20 cellular contexts compared by ENCODE assay signal in the genomic region with DNA sequence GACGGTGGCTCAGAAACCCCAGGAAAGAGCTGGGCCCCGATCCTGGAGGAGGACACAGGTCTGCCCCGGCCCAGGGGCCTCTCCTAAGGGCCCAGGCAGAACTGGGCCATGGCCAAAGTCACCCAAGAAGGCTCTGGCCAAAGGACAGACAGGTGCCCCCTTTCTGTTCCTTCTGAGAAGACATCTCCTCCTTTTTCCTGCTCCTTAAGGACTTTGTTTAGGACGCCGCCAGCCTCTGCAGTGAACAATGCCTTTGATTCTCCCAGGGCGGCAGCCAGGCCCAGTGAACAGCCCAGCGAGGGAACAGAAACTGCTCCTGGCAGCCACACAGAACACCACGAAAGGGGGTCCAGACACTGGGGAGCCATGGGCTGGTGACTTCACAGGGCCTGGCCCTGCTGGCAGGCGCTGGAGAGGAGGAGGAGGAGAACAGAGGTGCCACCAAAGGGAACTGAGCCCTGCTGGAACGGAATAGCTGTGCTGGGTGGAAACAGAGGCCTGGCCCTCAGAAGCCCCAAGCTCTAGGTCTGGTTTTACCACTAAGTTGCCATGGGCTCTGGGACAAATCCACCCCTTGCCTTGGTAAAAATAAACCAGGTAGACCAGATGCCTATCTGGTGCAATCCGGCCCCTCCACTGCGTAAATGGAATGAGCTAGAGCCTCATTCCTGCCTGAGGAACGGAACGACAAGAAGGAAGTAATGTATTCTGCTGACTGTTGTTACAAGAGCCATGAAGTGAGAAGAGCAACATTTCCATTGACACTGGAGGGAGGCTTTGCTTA.
A peak's percentile ranks its signal among the peaks of the same experiment; 100 is the strongest.
DNase-seq lines count a peak whose midpoint lies in the region; ATAC-seq and TF ChIP-seq lines count a peak whose summit lies in the region.
"Had no signal": no experiment of that assay in that cellular context is flagged by ENCODE, and none has a peak within 500 bp of the region (broad histone marks: within the 10 kb centered on the region; RNA-seq: fewer than 3 reads in every experiment).

No MANE protein-coding gene starts in this region.

- H3K9me2 ChIP-seq in GM23248 (ENCODE audit: insufficient read depth): no peaks in the 10 kb centered on the region

- peak overlapping the region; percentile 78 for H2BK5ac ChIP-seq in trophoblast cell (ENCODE audit: low read depth, low read length, poor library complexity)

- peaks cover 35% of the 10 kb centered on the region for H3K79me1 ChIP-seq in trophoblast cell (ENCODE audit: low read length)

- H3K79me2 ChIP-seq in trophoblast cell (ENCODE audit: control insufficient read depth, insufficient read depth, low read length, poor library complexity) (peaks cover 4% of the 10 kb centered on the region), GM23248 (ENCODE audit: insufficient read depth) (no peaks in the 10 kb centered on the region)

- H3K18ac ChIP-seq in trophoblast cell (ENCODE audit: low read length): peak overlapping the region; percentile 71

- H3K4me2 ChIP-seq in trophoblast cell (ENCODE audit: low read length) (no peak overlapping the region), GM23248 (ENCODE audit: unreplicated experiment) (no peak overlapping the region)
- H3K4me2 ChIP-seq: neural progenitor cell had no signal

- H3K14ac ChIP-seq in trophoblast cell (ENCODE audit: low read length): peak overlapping the region; percentile 74

- no peak for ATAC-seq in heart left ventricle
- ATAC-seq in HG02884 (IDR thresholded peaks at IDR 0.05; ENCODE audit: unreplicated experiment): no peak
- ATAC-seq: left ventricle myocardium superior had no signal

- no peak overlapping the region for H3K9ac ChIP-seq in trophoblast cell (ENCODE audit: low read length)
- H3K9ac ChIP-seq in GM23248: no peak overlapping the region
- H3K9ac ChIP-seq: neural progenitor cell had no signal

- H4K8ac ChIP-seq in trophoblast cell (ENCODE audit: low read depth, low read length): peak overlapping the region; percentile 32

- WGBS in heart left ventricle, 4 donors: 79 to 86% (median 85%) methylated on average over 13 to 14 of the region's 14 CpGs
- WGBS in trophoblast cell (ENCODE audit: extremely low coverage, insufficient coverage, insufficient read length): no CpG with 5 or more reads among the region's 14 CpGs
- WGBS in GM23248 (ENCODE audit: low coverage in 1 of 2, low lambda C conversion rate in 2 of 2, missing lambda C conversion rate in 2 of 2), 2 experiments: 91 to 92% methylated on average over 13 to 14 of the region's 14 CpGs

- DNase-seq in left ventricle myocardium inferior: no peak
- DNase-seq in heart left ventricle: no peak
- peak; percentile 49 for DNase-seq in hippocampal formation (lab: John Stamatoyannopoulos, UW)
- peak; percentile 95 to 98 for DNase-seq in trophoblast cell
- DNase-seq in vagina (ENCODE audit: extremely low spot score in 2 of 2): no peak
- DNase-seq in GM23248: no peak
- no peak for DNase-seq in NCI-H2081 treated with DMSO at 0.1 percent for 48 hours (lab: John Stamatoyannopoulos, UW)
- DNase-seq: activated T-cell treated with anti-CD3 and anti-CD28 coated beads, Interleukin-2, amount 50 U/mL, for 48 hours; adrenal gland; CD8-positive, alpha-beta memory T cell; cortex of kidney; HFFc6; left ventricle myocardium superior; NCI-H1694 treated with DMSO at 0.1 percent for 48 hours; NCI-H510A; stimulated activated naive CD4-positive, alpha-beta T cell treated with Interleukin-2 at 50 U/mL for 16 hours had no signal

- H3K4me3 ChIP-seq in left ventricle myocardium inferior (no peak overlapping the region), heart left ventricle (no peak overlapping the region), trophoblast cell (ENCODE audit: low read depth, low read length) (no peak overlapping the region), vagina (no peak overlapping the region), GM23248 (no peak overlapping the region)
- H3K4me3 ChIP-seq: adrenal gland, esophagus muscularis mucosa, neural progenitor cell, skin epidermis had no signal

- no peak overlapping the region for H3K23ac ChIP-seq in trophoblast cell (ENCODE audit: low read length)

- peak overlapping the region; percentile 1 for H3K4ac ChIP-seq in trophoblast cell (ENCODE audit: low read depth, low read length)

- no peaks in the 10 kb centered on the region for H3K27me3 ChIP-seq in left ventricle myocardium inferior (ENCODE audit: low read depth)
- H3K27me3 ChIP-seq in heart left ventricle: no peaks in the 10 kb centered on the region
- H3K27me3 ChIP-seq in trophoblast cell (ENCODE audit: insufficient read depth, low read length): no peaks in the 10 kb centered on the region
- H3K27me3 ChIP-seq in vagina: no peaks in the 10 kb centered on the region
- no peaks in the 10 kb centered on the region for H3K27me3 ChIP-seq in GM23248 (replicated peaks; ENCODE audit: insufficient read depth)
- H3K27me3 ChIP-seq: adrenal gland, esophagus muscularis mucosa, neural progenitor cell had no signal

- H2AFZ ChIP-seq in trophoblast cell (ENCODE audit: insufficient read depth, low read length, poor library complexity) (no peak overlapping the region), GM23248 (no peak overlapping the region)
- H2AFZ ChIP-seq: neural progenitor cell had no signal

- H4K91ac ChIP-seq in trophoblast cell (ENCODE audit: low read depth, low read length): peak overlapping the region; percentile 91

- peak overlapping the region; percentile 58 for H2BK12ac ChIP-seq in trophoblast cell (ENCODE audit: low read length)

- intact Hi-C loops in left ventricle myocardium inferior (cut with micrococcal nuclease): no loop called here
- intact Hi-C loops in heart left ventricle (cut with DNase I): no loop called here
- intact Hi-C loops in vagina (cut with DNase I): loop anchor here (5.0 kb wide), 1 partner anchor 46 kb away; no protein-coding TSS in a partner anchor

- H3K27ac ChIP-seq in left ventricle myocardium inferior (replicated peaks) (peak overlapping the region; percentile 36), heart left ventricle (peak overlapping the region in 3 of 12 donors; percentile 13 to 29 (median 22)), trophoblast cell (ENCODE audit: low read depth, low read length) (peak overlapping the region; percentile 66), vagina (peak overlapping the region; percentile 77), GM23248 (no peak overlapping the region)
- H3K27ac ChIP-seq: adrenal gland, neural progenitor cell had no signal

- TF ChIP-seq POLR2A in heart left ventricle (IDR thresholded peaks at IDR 0.05): no peak
- no peak for TF ChIP-seq POLR2A in vagina (IDR thresholded peaks at IDR 0.05)

- in situ Hi-C loops in GM23248 (cut with MboI): no loop called here

- peak overlapping the region; percentile 90 for H2BK120ac ChIP-seq in trophoblast cell (ENCODE audit: insufficient read depth, low read length, poor library complexity)

- peak overlapping the region; percentile 16 for H2AK5ac ChIP-seq in trophoblast cell (ENCODE audit: low read length)

- peaks cover 15% of the 10 kb centered on the region for H3F3A ChIP-seq in GM23248 (ENCODE audit: insufficient read depth)

- H3K4me1 ChIP-seq in left ventricle myocardium inferior (peaks cover 61% of the 10 kb centered on the region), heart left ventricle (peaks cover 0 to 52% (median 25%) of the 10 kb centered on the region in 12 donors), trophoblast cell (ENCODE audit: control insufficient read depth in 1 of 2, insufficient read depth in 2 of 2, low read length in 2 of 2) (peaks cover 36% of the 10 kb centered on the region in 2 experiments), vagina (peaks cover 58% of the 10 kb centered on the region), GM23248 (ENCODE audit: insufficient read depth) (peaks cover 23% of the 10 kb centered on the region)
- H3K4me1 ChIP-seq: neural progenitor cell had no signal

- H3K9me3 ChIP-seq in left ventricle myocardium inferior (replicated peaks) (no peaks in the 10 kb centered on the region), heart left ventricle (no peaks in the 10 kb centered on the region), trophoblast cell (ENCODE audit: insufficient read depth, low read depth, low read length) (no peaks in the 10 kb centered on the region), vagina (no peaks in the 10 kb centered on the region), GM23248 (ENCODE audit: low read depth) (no peaks in the 10 kb centered on the region)
- H3K9me3 ChIP-seq: adrenal gland, esophagus muscularis mucosa had no signal

- no peak for TF ChIP-seq CTCF in left ventricle myocardium inferior (IDR thresholded peaks at IDR 0.05; ENCODE audit: borderline replicate concordance)
- TF ChIP-seq CTCF in heart left ventricle (IDR thresholded peaks at IDR 0.05): no peak
- TF ChIP-seq CTCF in vagina (IDR thresholded peaks at IDR 0.05): no peak

- no peaks in the 10 kb centered on the region for H4K20me1 ChIP-seq in GM23248 (ENCODE audit: insufficient read depth)

- H4K12ac ChIP-seq in trophoblast cell (ENCODE audit: low read depth, low read length): no peak overlapping the region

- H3K36me3 ChIP-seq in left ventricle myocardium inferior (no peaks in the 10 kb centered on the region), heart left ventricle (no peaks in the 10 kb centered on the region), trophoblast cell (ENCODE audit: control insufficient read depth in 1 of 2, insufficient read depth in 2 of 2, low read length in 2 of 2) (no peaks in the 10 kb centered on the region), vagina (no peaks in the 10 kb centered on the region), GM23248 (ENCODE audit: low read depth) (no peaks in the 10 kb centered on the region)
- H3K36me3 ChIP-seq: adrenal gland, esophagus muscularis mucosa, neural progenitor cell had no signal

Comparison
In these comparisons a context has a peak if more than half of its experiments do, and no peak if none do; other contexts are left out.
1. DNase-seq: peak in hippocampal formation (2 of 2) and trophoblast cell (2 of 2); none in left ventricle myocardium inferior (single experiment), heart left ventricle (0 of 5), vagina (0 of 2), GM23248 (single experiment) and NCI-H2081 treated with DMSO at 0.1 percent for 48 hours (single experiment).